Comparison of ENCODE assay signal across 17 cellular contexts in the genomic region with DNA sequence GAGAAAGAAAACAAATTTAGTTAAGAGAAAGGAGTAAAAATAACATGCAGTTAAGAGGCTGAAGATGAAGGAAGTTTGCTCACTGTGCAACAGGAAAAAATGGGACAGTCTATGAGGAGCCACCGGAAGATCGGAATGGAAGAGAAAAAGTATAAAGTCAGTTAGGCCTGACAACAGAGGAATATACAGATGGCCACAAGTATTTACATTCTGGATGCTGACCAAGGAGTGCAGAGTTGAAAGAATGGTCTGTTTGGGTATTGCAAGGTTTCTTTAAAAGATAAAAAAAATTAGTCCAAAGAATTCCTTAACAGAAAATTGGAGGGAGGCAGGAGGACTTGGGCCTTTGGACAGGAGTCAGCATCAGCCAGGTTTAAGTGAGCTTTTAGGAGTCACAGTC.
"Had no signal": no experiment of that assay in that cellular context is flagged by ENCODE, and none has a peak within 500 bp of the region (broad histone marks: within the 10 kb centered on the region; RNA-seq: fewer than 3 reads in every experiment).

No MANE protein-coding gene starts in this region.

- ATAC-seq: activated CD8-positive, alpha-beta T cell treated with anti-CD3 and anti-CD28 coated beads, Interleukin-2, amount 10 ng/mL, durations not matched to agents 7 days and 5 days; activated naive CD8-positive, alpha-beta T cell treated with anti-CD3 and anti-CD28 coated beads, Interleukin-2, amount 50 U/mL, for 24 hours; activated T-cell treated with anti-CD3 and anti-CD28 coated beads, Interleukin-2, amount 50 U/mL, for 4 hours; heart right ventricle; natural killer cell; sciatic nerve; stimulated activated memory B cell treated with anti-CD40 and anti-IgM and Interleukin-4, amounts not matched to agents 10 μg/mL and 1 μg/mL and 100 μg/mL, for 72 hours; upper lobe of right lung had no signal

- H3K27ac ChIP-seq: ascending aorta, ovary, spleen, upper lobe of right lung had no signal

- DNase-seq: activated CD4-positive, alpha-beta T cell treated with anti-CD3 and anti-CD28 coated beads, Interleukin-2, amount 10 ng/mL, durations not matched to agents 24 days and 14 days; activated CD8-positive, alpha-beta memory T cell treated with anti-CD3 and anti-CD28 coated beads, Interleukin-2, amount 50 U/mL, for 4 hours; activated CD8-positive, alpha-beta T cell treated with anti-CD3 and anti-CD28 coated beads, Interleukin-2, amount 10 ng/mL, durations not matched to agents 7 days and 5 days; activated effector memory CD4-positive, alpha-beta T cell treated with Interleukin-2 at 50 U/mL for 16 hours; activated naive CD4-positive, alpha-beta T cell treated with anti-CD3 and anti-CD28 coated beads, Interleukin-2, amount 10 ng/mL, durations not matched to agents 7 days and 5 days; activated naive CD8-positive, alpha-beta T cell treated with anti-CD3 and anti-CD28 coated beads, Interleukin-2, amount 50 U/mL, for 24 hours; activated T-cell treated with anti-CD3 and anti-CD28 coated beads, Interleukin-2, amount 50 U/mL, for 4 hours; heart right ventricle; immature natural killer cell; natural killer cell; ovary; spleen; stimulated activated CD4-positive, alpha-beta T cell treated with anti-CD3 and anti-CD28 coated beads, Interleukin-4, amount 100 ng/mL, for 4 hours; upper lobe of right lung had no signal

- H3K9me3 ChIP-seq: ascending aorta, ovary, spleen, upper lobe of right lung had no signal

- H3K27me3 ChIP-seq: ascending aorta, heart right ventricle, ovary, upper lobe of right lung had no signal

- H3K36me3 ChIP-seq: ascending aorta, heart right ventricle, ovary, spleen, upper lobe of right lung had no signal

- H3K4me3 ChIP-seq: ascending aorta, heart right ventricle, ovary, spleen, upper lobe of right lung had no signal
